In the genomic region with DNA sequence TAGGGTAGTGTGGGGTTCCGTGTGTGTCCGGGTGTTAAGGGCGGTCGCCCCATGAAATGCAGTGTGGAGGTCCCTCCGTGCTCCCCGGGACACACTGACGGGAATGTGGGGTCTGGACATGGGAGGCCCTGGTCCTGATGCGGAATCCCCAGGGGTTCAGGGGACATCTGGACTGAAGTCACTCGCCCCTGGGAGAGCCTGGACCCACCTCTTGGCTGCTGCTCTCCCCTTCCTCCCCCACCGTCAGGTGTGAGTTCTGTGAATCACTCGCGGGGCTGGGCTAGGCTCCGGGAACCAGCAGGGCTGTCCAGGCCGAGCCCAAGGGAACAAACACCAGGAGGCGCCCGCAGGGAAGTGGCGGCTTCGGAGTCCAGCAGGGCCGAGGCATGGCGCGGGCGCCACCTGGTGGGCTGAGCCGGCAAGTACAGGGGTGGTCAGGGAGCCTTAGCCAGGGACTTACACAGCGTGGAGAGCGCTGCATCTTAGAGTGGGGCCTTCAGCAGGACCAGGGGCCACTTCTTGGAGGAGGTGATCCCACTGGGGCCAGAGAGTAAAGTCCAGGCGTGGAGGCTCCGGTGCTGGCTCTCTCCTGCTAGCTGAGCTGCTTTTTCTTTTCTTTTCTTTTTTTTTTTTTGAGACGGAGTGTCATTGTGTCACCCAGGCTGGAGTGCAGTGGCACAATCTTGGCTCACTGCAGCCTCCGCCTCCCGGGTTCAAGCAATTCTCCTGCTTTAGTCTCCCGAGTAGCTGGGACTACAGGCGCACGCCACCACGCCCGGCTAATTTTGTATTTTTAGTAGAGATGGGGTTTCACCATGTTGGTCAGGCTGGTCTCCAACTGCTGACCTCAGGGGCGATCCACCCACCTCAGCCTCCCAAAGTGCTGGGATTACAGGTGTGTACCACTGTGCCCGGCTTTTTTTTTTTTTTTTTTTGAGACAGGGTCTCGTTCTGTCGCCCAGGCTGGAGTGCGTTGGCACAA, we compare ENCODE assay signal across 8 cellular contexts. TPM values are rescaled to one million over a fixed set of nuclear protein-coding genes. Genes with fewer than 3 reads are reported as not detected.
DNase-seq lines count a peak whose midpoint lies in the region; ATAC-seq and TF ChIP-seq lines count a peak whose summit lies in the region.

No MANE protein-coding gene starts in this region.

- H3K27ac ChIP-seq in Peyer's patch, result no peak overlapping the region

- peaks cover 0 to 4% (median 0%) of the 10 kb centered on the region in 4 donors for H3K4me1 ChIP-seq in Peyer's patch

- H3K27me3 ChIP-seq in Peyer's patch, result no peaks in the 10 kb centered on the region

- peak; percentile 86 for ATAC-seq in GM21619 (IDR thresholded peaks at IDR 0.05; ENCODE audit: unreplicated experiment)
- ATAC-seq in stimulated activated naive CD8-positive, alpha-beta T cell treated with anti-CD3 and anti-CD28 coated beads, Interleukin-15, amount 100 ng/mL, for 72 hours, result peak; percentile 85

- no peaks in the 10 kb centered on the region for H3K27me3 Mint-ChIP-seq in neural crest cell (ENCODE audit: low read depth)
- H3K27me3 Mint-ChIP-seq in stimulated activated naive CD8-positive, alpha-beta T cell treated with anti-CD3 and anti-CD28 coated beads, Interleukin-15, amount 100 ng/mL, for 72 hours, result peaks cover 27% of the 10 kb centered on the region

- no peaks in the 10 kb centered on the region for H3K9me3 Mint-ChIP-seq in neural crest cell
- no peaks in the 10 kb centered on the region for H3K9me3 Mint-ChIP-seq in stimulated activated naive CD8-positive, alpha-beta T cell treated with anti-CD3 and anti-CD28 coated beads, Interleukin-15, amount 100 ng/mL, for 72 hours

- peak overlapping the region in 1 of 4 donors; percentile 6 for H3K4me3 ChIP-seq in Peyer's patch

- peak; percentile 83 for DNase-seq in DMS114 treated with DMSO at 0.1 percent for 48 hours (lab: John Stamatoyannopoulos, UW; ENCODE audit: unreplicated experiment)
- DNase-seq in Peyer's patch, result peak; percentile 74 to 95 (median 94)
- DNase-seq in activated T-helper 1 cell treated with Interleukin-2 at 50 U/mL for 16 hours (ENCODE audit: low read depth), result peak; percentile 72
- peak; percentile 82 for DNase-seq in fibroblast of peridontal ligament (ENCODE audit: extremely low read depth)
- peak; percentile 99 for DNase-seq in neural crest cell (ENCODE audit: low read depth, low spot score)
- peak; percentile 87 to 88 for DNase-seq in stimulated activated naive CD8-positive, alpha-beta T cell treated with anti-CD3 and anti-CD28 coated beads, Interleukin-15, amount 100 ng/mL, for 72 hours

- H3K36me3 Mint-ChIP-seq in neural crest cell (ENCODE audit: low read depth), result no peaks in the 10 kb centered on the region

- H3K9me3 ChIP-seq in Peyer's patch, result no peaks in the 10 kb centered on the region

- H3K4me3 Mint-ChIP-seq in neural crest cell, result peak overlapping the region; percentile 15
- peak overlapping the region; percentile 38 to 73 for H3K4me3 Mint-ChIP-seq in stimulated activated naive CD8-positive, alpha-beta T cell treated with anti-CD3 and anti-CD28 coated beads, Interleukin-15, amount 100 ng/mL, for 72 hours

- peaks cover 11% of the 10 kb centered on the region for H3K4me1 Mint-ChIP-seq in neural crest cell
- H3K4me1 Mint-ChIP-seq in stimulated activated naive CD8-positive, alpha-beta T cell treated with anti-CD3 and anti-CD28 coated beads, Interleukin-15, amount 100 ng/mL, for 72 hours, result peaks cover 24% of the 10 kb centered on the region

- no peak overlapping the region for H3K27ac Mint-ChIP-seq in neural crest cell (ENCODE audit: unreplicated experiment)
- H3K27ac Mint-ChIP-seq in stimulated activated naive CD8-positive, alpha-beta T cell treated with anti-CD3 and anti-CD28 coated beads, Interleukin-15, amount 100 ng/mL, for 72 hours, result no peak overlapping the region

- TF ChIP-seq CTCF in LNCAP (IDR thresholded peaks at IDR 0.05), result peak; percentile 100
- peak; percentile 82 to 99 (median 98) for TF ChIP-seq CTCF in Peyer's patch (IDR thresholded peaks at IDR 0.05)
- TF ChIP-seq CTCF in neural crest cell (conservative IDR thresholded peaks at IDR 0.05), result peak; percentile 98

- H3K36me3 ChIP-seq in Peyer's patch, result no peaks in the 10 kb centered on the region

- no peak for TF ChIP-seq POLR2A in Peyer's patch (IDR thresholded peaks at IDR 0.05)

RNA-seq across cellular contexts. Expression of a gene that starts 20.1 kb away (rescaled TPM):
- total RNA-seq in Peyer's patch, result 10 to 100 TPM in 1 of 4 donors, 1 to 10 TPM in 3; 1.2 to 18.2 (median 4.7) TPM
- total RNA-seq in neural crest cell, result 15.1 and 17.0 TPM in 2 replicates
